ENCODE assay signal across 33 cellular contexts in the genomic region with DNA sequence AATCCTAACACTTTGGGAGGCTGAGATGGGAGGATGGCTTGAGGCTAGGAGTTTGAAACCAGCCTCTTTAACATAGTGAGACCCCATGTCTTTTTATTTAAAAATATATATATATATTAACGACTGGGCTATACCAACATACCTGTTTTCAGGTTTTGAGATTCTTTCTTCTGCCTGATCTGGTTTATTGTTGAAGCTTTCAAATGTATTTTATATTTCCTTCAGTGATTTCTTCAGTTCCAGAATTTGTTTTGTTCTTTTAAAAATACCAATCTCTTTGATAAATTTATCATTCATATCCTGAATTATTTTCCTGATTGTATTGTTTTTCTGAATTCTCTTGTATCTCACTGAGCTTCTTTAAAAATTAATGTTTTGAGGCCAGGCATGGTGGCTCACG. TPM values are rescaled to one million over a fixed set of nuclear protein-coding genes. Genes with fewer than 3 reads are reported as not detected.
"Had no signal": no experiment of that assay in that cellular context is flagged by ENCODE, and none has a peak within 500 bp of the region (broad histone marks: within the 10 kb centered on the region; RNA-seq: fewer than 3 reads in every experiment).

No MANE protein-coding gene starts in this region.

- H3K27me3 ChIP-seq: MG63, Peyer's patch, SJSA1 had no signal

- H3K9me3 ChIP-seq: MG63, Peyer's patch, SJSA1 had no signal

- H3K36me3 ChIP-seq: Peyer's patch, SJSA1 had no signal

- H3K4me3 ChIP-seq: MG63, Peyer's patch, SJSA1 had no signal

- H3K4me2 ChIP-seq: SK-N-SH had no signal

- H3K27ac ChIP-seq: Peyer's patch, SJSA1 had no signal

- H3K9ac ChIP-seq: SK-N-SH had no signal

- H3K4me1 ChIP-seq: SJSA1 had no signal

- DNase-seq: Kasumi-1, MG63, NCI-H1048, NCI-H1092 treated with DMSO at 0.1 percent for 48 hours, NCI-H1105 treated with DMSO at 0.1 percent for 48 hours, NCI-H1417, NCI-H1436, NCI-H146, NCI-H1694, NCI-H187, NCI-H1930, NCI-H2029 treated with DMSO at 0.1 percent for 48 hours, NCI-H2081 treated with DMSO at 0.1 percent for 48 hours, NCI-H2107, NCI-H2171, NCI-H226, NCI-H446 treated with DMSO at 0.1 percent for 48 hours, NCI-H510A, NCI-H524, NCI-H526, NCI-H69, NCI-H748 treated with DMSO at 0.1 percent for 48 hours, NCI-H82, OCI-M1, PC-3, Peyer's patch, Right ventricle myocardium superior, RPMI8226, SHP77 treated with DMSO at 0.1 percent for 48 hours, SK-N-SH, SW 1271 had no signal

RNA-seq across cellular contexts. Expression of a gene that starts 31.2 kb away (rescaled TPM):
- total RNA-seq: M059J, PC-3, SJSA1 had no signal

RNA-seq across cellular contexts. Expression of a gene that starts 51.1 kb away (rescaled TPM):
- total RNA-seq: M059J, PC-3 had no signal
- polyA plus RNA-seq: SK-N-SH had no signal
